Comparison of ENCODE assay signal across 28 cellular contexts in the genomic region with DNA sequence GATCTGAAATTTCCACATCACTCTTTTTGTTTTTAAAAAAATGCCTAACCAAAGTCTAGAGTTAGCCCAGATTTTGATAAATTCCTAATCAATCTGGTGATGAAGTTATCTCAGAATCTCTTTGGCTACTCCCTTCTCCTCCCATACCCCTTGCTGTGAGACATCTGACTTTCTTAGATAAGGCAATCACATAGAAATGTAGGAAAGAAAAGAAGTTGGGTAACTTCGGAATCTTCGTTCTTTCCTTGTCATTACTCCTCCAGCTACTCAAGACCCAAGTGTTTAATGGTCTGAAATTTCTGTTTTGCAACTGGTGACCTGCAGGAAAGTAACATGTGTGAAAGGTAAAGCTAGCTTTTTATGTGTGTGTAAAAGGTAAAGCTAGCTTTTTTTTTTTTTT. TPM values are rescaled to one million over a fixed set of nuclear protein-coding genes. Genes with fewer than 3 reads are reported as not detected.
"Had no signal": no experiment of that assay in that cellular context is flagged by ENCODE, and none has a peak within 500 bp of the region (broad histone marks: within the 10 kb centered on the region; RNA-seq: fewer than 3 reads in every experiment).

No MANE protein-coding gene starts in this region.

- H3K36me3 Mint-ChIP-seq: type B pancreatic cell had no signal

- ATAC-seq: heart left ventricle; naive thymus-derived CD8-positive, alpha-beta T cell; right cardiac atrium; sciatic nerve; stimulated activated naive B cell treated with anti-CD40 and anti-IgM and Interleukin-4, amounts not matched to agents 10 μg/mL and 1 μg/mL and 100 μg/mL, for 72 hours had no signal

- H3K9me3 Mint-ChIP-seq: type B pancreatic cell had no signal

- H3K27ac Mint-ChIP-seq: immature natural killer cell; nephron; progenitor cell of endocrine pancreas; stimulated activated naive B cell treated with anti-CD40 and anti-IgM and Interleukin-4, amounts not matched to agents 10 μg/mL and 1 μg/mL and 100 μg/mL, for 72 hours; stimulated activated naive CD8-positive, alpha-beta T cell treated with anti-CD3 and anti-CD28 coated beads, Interleukin-15, Interleukin-2, amounts not matched to agents 100 ng/mL and 50 ng/mL, for 24 hours; type B pancreatic cell had no signal

- H3K4me1 ChIP-seq: heart left ventricle, left ventricle myocardium inferior, suprapubic skin, tibial artery, uterus had no signal

- H3K9me3 ChIP-seq: left ventricle myocardium inferior, neutrophil, ovary, tibial artery, uterus had no signal

- H3K27ac ChIP-seq: heart left ventricle, left ventricle myocardium inferior, neutrophil, ovary, skin epidermis, suprapubic skin, thoracic aorta, tibial artery, uterus had no signal

- H3K4me3 Mint-ChIP-seq: immature natural killer cell; naive thymus-derived CD8-positive, alpha-beta T cell; nephron; neural crest cell; stimulated activated naive B cell treated with anti-CD40 and anti-IgM and Interleukin-4, amounts not matched to agents 10 μg/mL and 1 μg/mL and 100 μg/mL, for 72 hours; stimulated activated naive CD8-positive, alpha-beta T cell treated with anti-CD3 and anti-CD28 coated beads, Interleukin-15, Interleukin-2, amounts not matched to agents 100 ng/mL and 50 ng/mL, for 24 hours; type B pancreatic cell had no signal

- H3K36me3 ChIP-seq: neutrophil, ovary, suprapubic skin, thoracic aorta, tibial artery, uterus had no signal

- H3K27me3 ChIP-seq: heart left ventricle, neutrophil, ovary, suprapubic skin, tibial artery, uterus had no signal

- H3K4me3 ChIP-seq: heart left ventricle, left ventricle myocardium inferior, lung, ovary, skin epidermis, suprapubic skin, thoracic aorta, tibial artery, uterus had no signal

- H3K4me1 Mint-ChIP-seq: nephron; stimulated activated naive B cell treated with anti-CD40 and anti-IgM and Interleukin-4, amounts not matched to agents 10 μg/mL and 1 μg/mL and 100 μg/mL, for 72 hours had no signal

- DNase-seq: heart left ventricle; hypothalamus; immature natural killer cell; islet precursor cell; left ventricle myocardium inferior; naive thymus-derived CD8-positive, alpha-beta T cell; occipital lobe; ovary; retina; right cardiac atrium; stimulated activated CD4-positive, alpha-beta T cell treated with anti-CD3 and anti-CD28 coated beads, Interleukin-12 subunit alpha, Interleukin-12 subunit beta, amount 100 ng/mL, for 4 hours; stimulated activated CD4-positive, alpha-beta T cell treated with anti-CD3 and anti-CD28 coated beads, Interleukin-15, amount 100 ng/mL, for 24 hours; stimulated activated CD4-positive, alpha-beta T cell treated with anti-CD3 and anti-CD28 coated beads, Interleukin-2, amount 100 ng/mL, for 24 hours; stimulated activated CD4-positive, alpha-beta T cell treated with anti-CD3 and anti-CD28 coated beads, Interleukin-4, amount 100 ng/mL, for 1 hour; stimulated activated naive B cell treated with anti-CD40 and anti-IgM and Interleukin-4, amounts not matched to agents 10 μg/mL and 1 μg/mL and 100 μg/mL, for 72 hours; tibial artery; uterus had no signal

- H3K27me3 Mint-ChIP-seq: progenitor cell of endocrine pancreas, type B pancreatic cell had no signal

RNA-seq across cellular contexts. Expression of gene MYL3, which starts 37.8 kb away (rescaled TPM):
- total RNA-seq: naive thymus-derived CD8-positive, alpha-beta T cell; neural crest cell; occipital lobe; progenitor cell of endocrine pancreas had no signal
- polyA plus RNA-seq: immature natural killer cell; naive thymus-derived CD8-positive, alpha-beta T cell had no signal

RNA-seq across cellular contexts. Expression of gene PTH1R, which starts 52.1 kb away (rescaled TPM):
- total RNA-seq: naive thymus-derived CD8-positive, alpha-beta T cell had no signal
- polyA plus RNA-seq: immature natural killer cell; naive thymus-derived CD8-positive, alpha-beta T cell had no signal
